ENCODE assay signal across 8 cellular contexts in the genomic region with DNA sequence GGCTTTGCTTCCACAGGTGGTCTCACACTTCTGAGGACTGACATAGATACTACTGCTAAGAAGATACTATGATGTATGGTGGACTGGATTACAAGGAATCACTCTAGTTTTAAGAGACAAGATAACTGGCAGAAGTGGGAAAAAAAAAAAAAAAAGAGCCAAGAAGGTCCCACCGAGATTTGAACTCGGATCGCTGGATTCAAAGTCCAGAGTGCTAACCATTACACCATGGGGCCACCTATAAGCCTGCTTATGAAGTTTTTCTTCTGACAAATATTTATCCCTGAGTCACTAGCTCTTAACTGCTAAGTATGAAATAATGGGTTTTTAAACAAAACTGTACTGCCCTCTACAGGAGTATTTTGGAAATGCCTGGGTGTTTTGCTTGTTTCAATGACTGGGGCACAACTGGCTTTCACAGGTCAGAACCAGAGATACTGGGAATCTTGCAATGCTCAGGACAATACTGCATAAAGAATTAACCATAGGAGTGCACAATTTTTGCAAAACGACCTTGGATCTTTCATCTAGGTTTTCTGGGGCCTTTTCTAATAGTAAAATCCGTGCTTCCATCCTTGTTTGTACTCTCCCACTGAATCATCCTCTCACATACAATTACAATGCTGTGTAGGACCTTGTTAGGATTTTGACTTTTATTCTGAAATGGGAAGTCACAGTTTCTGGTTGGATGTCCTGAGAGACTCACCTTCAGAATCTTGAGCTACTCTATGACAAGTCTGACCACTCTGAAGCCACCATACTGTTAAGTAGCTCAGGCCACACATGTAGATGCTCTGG.
DNase-seq lines count a peak whose midpoint lies in the region; ATAC-seq and TF ChIP-seq lines count a peak whose summit lies in the region.

No MANE protein-coding gene starts in this region.

- no peak overlapping the region for H3K4me3 ChIP-seq in mammary epithelial cell (replicated peaks in 1 of 3; ENCODE audit: insufficient read depth in 1 of 3, low read depth in 2 of 3, low read length in 3 of 3)

- H3K4me1 ChIP-seq in mammary epithelial cell (ENCODE audit: insufficient read depth, low read length): peaks cover 8% of the 10 kb centered on the region

- WGBS in mammary epithelial cell (ENCODE audit: low coverage, missing lambda C conversion rate): 4% methylated on average over 5 of the region's 5 CpGs

- CTCF ChIA-PET in mammary epithelial cell (lab: Charles Lee; ENCODE audit: low non-redundant PET): interaction anchor here (0.5 to 1.6 kb wide), 8 partner anchors 11 to 648 kb away, joined by 3 to 10 read pairs (median 4); no protein-coding TSS in a partner anchor

- BruUV-seq in mammary epithelial cell (replicated peaks; lab: Mats Ljungman, UMichigan): no TSS peak

- peak; percentile 12 to 37 (median 18) for DNase-seq in activated CD4-positive, CD25-positive, alpha-beta regulatory T cell (lab: John Stamatoyannopoulos, UW)
- no peak for DNase-seq in activated CD4-positive, CD25-positive, alpha-beta regulatory T cell treated with anti-CD3 and anti-CD28 coated beads, Interleukin-2, amount 50 U/mL, for 72 hours
- DNase-seq in NCI-H146 (lab: John Stamatoyannopoulos, UW) (peak; percentile 86), SW480 (ENCODE audit: low spot score) (peak; percentile 80), mammary epithelial cell (peak; percentile 83), kidney glomerular epithelial cell (lab: John Stamatoyannopoulos, UW) (peak; percentile 84)
- peak; percentile 57 for DNase-seq in stimulated activated CD8-positive, alpha-beta memory T cell treated with anti-CD3 and anti-CD28 coated beads, Interleukin-4, amount 100 ng/mL, for 48 hours

- H3K27me3 ChIP-seq in mammary epithelial cell (ENCODE audit: insufficient read depth, low read length): no peaks in the 10 kb centered on the region

- H3K79me2 ChIP-seq in mammary epithelial cell (ENCODE audit: insufficient read depth, low read length): no peaks in the 10 kb centered on the region

- H3K36me3 ChIP-seq in mammary epithelial cell (ENCODE audit: insufficient read depth, low read length): no peaks in the 10 kb centered on the region

- no peaks in the 10 kb centered on the region for H4K20me1 ChIP-seq in mammary epithelial cell (ENCODE audit: insufficient read depth, low read length)

- peak; percentile 74 to 87 for TF ChIP-seq CTCF in mammary epithelial cell (conservative IDR thresholded peaks at IDR 0.05 in 1 of 2, IDR thresholded peaks at IDR 0.05 in 1 of 2; ENCODE audit: extremely low read depth in 1 of 2, insufficient read depth in 1 of 2, low read depth in 1 of 2, low read length in 2 of 2)

- dilution Hi-C loops in mammary epithelial cell (cut with HindIII; ENCODE audit: low sequenced_read_pairs): no loop called here

- no peak overlapping the region for H3K27ac ChIP-seq in mammary epithelial cell (ENCODE audit: insufficient read depth, low read depth, low read length)

- peak; percentile 51 for ATAC-seq in HG02798 (IDR thresholded peaks at IDR 0.05; ENCODE audit: poor library complexity, unreplicated experiment)

- in situ Hi-C loops in mammary epithelial cell (cut with MboI; ENCODE audit: low sequenced_read_pairs in 2 of 2): no loop called here

- no peak overlapping the region for H3K9ac ChIP-seq in mammary epithelial cell (ENCODE audit: insufficient read depth, low read length)

- H2AFZ ChIP-seq in mammary epithelial cell (ENCODE audit: low read depth, low read length): no peak overlapping the region

- intact Hi-C loops in mammary epithelial cell (cut with micrococcal nuclease): loop anchor here (1.0 to 5.0 kb wide), 4 partner anchors 11 to 1189 kb away; a partner anchor contains a TSS

- H3K9me3 ChIP-seq in mammary epithelial cell (replicated peaks; ENCODE audit: insufficient read depth, low read length): no peaks in the 10 kb centered on the region

- no peak overlapping the region for H3K4me2 ChIP-seq in mammary epithelial cell (ENCODE audit: insufficient read depth, low read depth, low read length)
